8 cellular contexts compared by ENCODE assay signal in the genomic region with DNA sequence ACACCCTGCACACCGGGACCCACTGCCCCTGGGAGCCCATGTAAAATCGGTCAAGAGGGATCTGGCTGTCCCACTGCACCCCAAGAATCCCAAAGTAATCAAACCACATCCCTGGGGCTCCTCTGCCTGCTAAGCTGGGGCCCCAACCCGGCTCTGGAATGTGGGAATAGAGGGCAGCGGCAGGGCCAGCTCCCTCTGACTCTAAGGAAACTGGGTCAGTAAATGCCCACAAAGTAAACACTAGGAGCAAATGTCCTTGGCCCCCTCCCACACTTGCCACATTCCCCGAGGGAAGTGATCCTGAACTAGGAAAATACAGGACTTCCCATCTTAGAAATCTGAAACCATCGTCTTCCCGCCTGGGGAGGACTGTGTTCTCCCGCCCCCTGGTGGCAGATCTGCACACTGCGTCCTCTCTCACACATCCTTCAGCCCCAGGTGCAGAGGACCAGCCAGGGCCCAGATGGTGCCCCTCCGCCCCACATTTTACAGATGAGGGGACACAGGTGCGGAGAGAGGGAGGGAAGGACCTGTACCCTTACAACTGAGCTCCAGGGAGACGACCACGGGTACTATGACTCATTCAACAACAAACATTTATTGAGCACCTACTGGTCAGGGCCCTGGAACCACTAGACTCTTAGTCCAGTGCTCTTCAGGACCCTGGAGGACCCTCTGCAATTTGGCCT. TPM values are rescaled to one million over a fixed set of nuclear protein-coding genes. Genes with fewer than 3 reads are reported as not detected.
DNase-seq lines count a peak whose midpoint lies in the region; ATAC-seq, FAIRE-seq and TF ChIP-seq lines count a peak whose summit lies in the region.
"Had no signal": no experiment of that assay in that cellular context is flagged by ENCODE, and none has a peak within 500 bp of the region (broad histone marks: within the 10 kb centered on the region; RNA-seq: fewer than 3 reads in every experiment).

No MANE protein-coding gene starts in this region.

- no peaks in the 10 kb centered on the region for H3K27me3 Mint-ChIP-seq in brain

- H3K9ac ChIP-seq in iPS-20b (ENCODE audit: low read depth, low read length) = peak overlapping the region; percentile 20; the same call in 1 of the 2 replicates

- 12 to 22% (median 18%) methylated on average over 13 of the region's 13 CpGs for WGBS in spleen, 5 donors

- peak; percentile 95 for TF ChIP-seq CTCF in GM12874 (IDR thresholded peaks at IDR 0.05; ENCODE audit: insufficient read depth, low read depth, low read length)
- TF ChIP-seq CTCF in brain (conservative IDR thresholded peaks at IDR 0.05) = peak; percentile 91 to 97
- peak; percentile 79 to 97 (median 95) for TF ChIP-seq CTCF in spleen (IDR thresholded peaks at IDR 0.05 in 8 of 11, conservative IDR thresholded peaks at IDR 0.05 in 3 of 11)

- H3K36me3 ChIP-seq in iPS-20b (ENCODE audit: insufficient read depth, low read depth, low read length) = peaks cover 9% of the 10 kb centered on the region; the same call in 1 of the 2 replicates
- no peaks in the 10 kb centered on the region for H3K36me3 ChIP-seq in spleen

- H3K9me3 ChIP-seq in iPS-20b (ENCODE audit: insufficient read depth, low read depth, low read length) (no peaks in the 10 kb centered on the region), spleen (no peaks in the 10 kb centered on the region)

- DNase-seq in NCI-H187 treated with DMSO at 0.1 percent for 48 hours (lab: John Stamatoyannopoulos, UW) (peak; percentile 44), spleen (peak; percentile 92)

- H3K27me3 ChIP-seq in iPS-20b (ENCODE audit: insufficient read depth, low read length) (no peaks in the 10 kb centered on the region), spleen (replicated peaks in 1 of 7) (no peaks in the 10 kb centered on the region)

- intact Hi-C loops in spleen (cut with DNase I; ENCODE audit: low total_unique reads) = loop anchor here (2.0 kb wide), 1 partner anchor 63 kb away; no protein-coding TSS in a partner anchor

- H3K4me1 ChIP-seq in iPS-20b (ENCODE audit: insufficient read depth, low read length) = peaks cover 6% of the 10 kb centered on the region; the same call in 1 of the 2 replicates
- H3K4me1 ChIP-seq in spleen = peaks cover 6 to 28% (median 18%) of the 10 kb centered on the region in 6 donors

- H3K27ac Mint-ChIP-seq in brain = peak overlapping the region; percentile 50 to 85 (median 74)

- peak; percentile 19 for FAIRE-seq in TTC549 (lab: Jason Lieb, UNC)

- ATAC-seq in GM21717 (IDR thresholded peaks at IDR 0.05; ENCODE audit: unreplicated experiment) = no peak

- no peaks in the 10 kb centered on the region for H3K9me3 Mint-ChIP-seq in brain

- TF ChIP-seq POLR2A in spleen (IDR thresholded peaks at IDR 0.05) = no peak

- peaks cover 22% of the 10 kb centered on the region for H3K4me1 Mint-ChIP-seq in brain

- H3K27ac ChIP-seq in iPS-20b (ENCODE audit: low read length) (no peak overlapping the region), spleen (no peak overlapping the region)

- H3K4me3 Mint-ChIP-seq in brain = peak overlapping the region in 4 of 5 experiments; percentile 22 to 60 (median 39)

- H3K4me3 ChIP-seq in iPS-20b (ENCODE audit: low read length) (peak overlapping the region; percentile 37; the same call in 1 of the 2 replicates), spleen (peak overlapping the region in 1 of 8 donors; percentile 31)

- H3K36me3 Mint-ChIP-seq in brain = peaks cover 24% of the 10 kb centered on the region

RNA-seq across cellular contexts. Expression of a gene that starts 10.2 kb away (rescaled TPM):
- 9.0 TPM for polyA plus RNA-seq in brain (ENCODE audit: insufficient read depth, low read depth, low replicate concordance)
- total RNA-seq in spleen = 1 to 10 TPM; 5.5 to 7.1 (median 6.0) TPM
- polyA plus RNA-seq in spleen = 1 to 10 TPM; 3.3 to 5.1 (median 3.5) TPM

RNA-seq across cellular contexts. Expression of a gene that starts 11.3 kb away (rescaled TPM):
- 20.6 TPM for polyA plus RNA-seq in brain (ENCODE audit: insufficient read depth, low read depth, low replicate concordance)
- 10 to 100 TPM; 14.8 to 30.8 (median 16.7) TPM for total RNA-seq in spleen
- 10 to 100 TPM in 1 of 3 donors, 1 to 10 TPM in 2; 9.6 to 18.9 (median 9.9) TPM for polyA plus RNA-seq in spleen

RNA-seq across cellular contexts. Expression of a gene that starts 15.0 kb away (rescaled TPM):
- polyA plus RNA-seq in brain (ENCODE audit: insufficient read depth, low read depth, low replicate concordance) (195 TPM), spleen (10 to 100 TPM; 13.7 to 17.4 (median 14.3) TPM)
- 10 to 100 TPM; 17.3 to 73.1 (median 45.3) TPM for total RNA-seq in spleen

RNA-seq across cellular contexts. Expression of a gene that starts 34.5 kb away (rescaled TPM):
- polyA plus RNA-seq in brain (ENCODE audit: insufficient read depth, low read depth, low replicate concordance) = 91.5 TPM
- total RNA-seq in spleen = 10 to 100 TPM; 17.0 to 43.9 (median 26.0) TPM
- 10 to 100 TPM; 38.9 to 62.7 (median 60.9) TPM for polyA plus RNA-seq in spleen

RNA-seq across cellular contexts. Expression of a gene that starts 36.1 kb away (rescaled TPM):
- not detected for polyA plus RNA-seq in brain (ENCODE audit: insufficient read depth, low read depth, low replicate concordance)
- 1 to 10 TPM in 1 of 7 donors, under 1 TPM in 1, not detected in 5; 0.60 to 2.1 TPM for total RNA-seq in spleen
- under 1 TPM; 0.03 to 0.20 (median 0.05) TPM for polyA plus RNA-seq in spleen
- total RNA-seq: skeletal muscle tissue had no signal

Comparison
In these comparisons a context has a peak if more than half of its experiments do, and no peak if none do; other contexts are left out.
1. RNA of a gene that starts 15.0 kb away (polyA plus RNA-seq): 195 TPM in brain (single experiment); 13.7 to 17.4 TPM in spleen; every median in the first group is over 10 times any median in the second.
2. Peak in every context shown above with its lines, with median percentiles within 50 percentile points of each other: CTCF ChIP-seq.